Comparison of ENCODE assay signal across 8 cellular contexts in the genomic region with DNA sequence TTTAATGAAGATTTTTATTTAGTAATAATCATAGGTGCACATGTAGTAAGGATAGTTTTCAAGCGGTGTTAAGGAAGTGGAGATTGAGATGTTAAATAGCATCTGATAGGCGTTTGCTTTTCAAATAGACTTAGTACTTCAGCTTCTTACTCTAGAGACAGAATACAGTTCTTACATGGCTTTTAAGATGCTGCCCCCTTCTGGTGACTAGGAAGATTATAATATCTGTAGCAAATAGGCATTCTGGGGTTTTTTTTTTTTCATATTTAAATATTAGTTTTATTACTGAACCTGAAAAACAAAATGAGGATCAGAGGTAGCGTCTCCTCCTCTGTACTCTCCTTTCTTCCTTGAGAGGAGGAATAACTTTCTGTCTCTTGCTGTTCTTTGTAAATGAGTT.
DNase-seq lines count a peak whose midpoint lies in the region; ATAC-seq and TF ChIP-seq lines count a peak whose summit lies in the region.

No MANE protein-coding gene starts in this region.

- no CpG with 5 or more reads among the region's 3 CpGs for WGBS in trophoblast cell (ENCODE audit: extremely low coverage, insufficient coverage, insufficient read length)

- no peak overlapping the region for H4K8ac ChIP-seq in trophoblast cell (ENCODE audit: low read depth, low read length)

- H3K4ac ChIP-seq in trophoblast cell (ENCODE audit: low read depth, low read length): no peak overlapping the region

- no peak overlapping the region for H2AFZ ChIP-seq in trophoblast cell (ENCODE audit: insufficient read depth, low read length, poor library complexity)

- no peak overlapping the region for H2BK12ac ChIP-seq in trophoblast cell (ENCODE audit: low read length)

- no peak overlapping the region for H3K9ac ChIP-seq in trophoblast cell (ENCODE audit: low read length)

- ATAC-seq in HG03175 (IDR thresholded peaks at IDR 0.05; ENCODE audit: unreplicated experiment) (no peak), GM18517 (IDR thresholded peaks at IDR 0.05; ENCODE audit: unreplicated experiment) (no peak)

- H3K18ac ChIP-seq in trophoblast cell (ENCODE audit: low read length): no peak overlapping the region

- H3K4me1 ChIP-seq in trophoblast cell (ENCODE audit: control insufficient read depth in 1 of 2, insufficient read depth in 2 of 2, low read length in 2 of 2): no peaks in the 10 kb centered on the region

- no peaks in the 10 kb centered on the region for H3K79me2 ChIP-seq in trophoblast cell (ENCODE audit: control insufficient read depth, insufficient read depth, low read length, poor library complexity)

- DNase-seq in GM12865 (ENCODE audit: low read depth): peak; percentile 38
- DNase-seq in NCI-H1417 treated with DMSO at 0.1 percent for 48 hours (lab: John Stamatoyannopoulos, UW): peak; percentile 62
- DNase-seq in SK-N-DZ (ENCODE audit: low spot score): peak; percentile 67
- DNase-seq in fibroblast of peridontal ligament (ENCODE audit: extremely low read depth): peak; percentile 93
- peak; percentile 15 to 83 for DNase-seq in trophoblast cell
- no peak for DNase-seq in H7

- no peak overlapping the region for H4K12ac ChIP-seq in trophoblast cell (ENCODE audit: low read depth, low read length)

- H3K9me3 ChIP-seq in trophoblast cell (ENCODE audit: insufficient read depth, low read depth, low read length): peaks cover 2% of the 10 kb centered on the region

- no peak overlapping the region for H3K27ac ChIP-seq in trophoblast cell (ENCODE audit: low read depth, low read length)

- no peak overlapping the region for H3K14ac ChIP-seq in trophoblast cell (ENCODE audit: low read length)

- H2BK120ac ChIP-seq in trophoblast cell (ENCODE audit: insufficient read depth, low read length, poor library complexity): no peak overlapping the region

- H3K23ac ChIP-seq in trophoblast cell (ENCODE audit: low read length): no peak overlapping the region

- peak; percentile 40 for TF ChIP-seq CTCF in GM12865 (IDR thresholded peaks at IDR 0.05; ENCODE audit: insufficient read depth, low read depth, low read length, missing control alignments)

- H4K91ac ChIP-seq in trophoblast cell (ENCODE audit: low read depth, low read length): no peak overlapping the region

- no peak overlapping the region for H3K4me2 ChIP-seq in trophoblast cell (ENCODE audit: low read length)

- no peak overlapping the region for H2AK5ac ChIP-seq in trophoblast cell (ENCODE audit: low read length)

- H3K36me3 ChIP-seq in trophoblast cell (ENCODE audit: control insufficient read depth in 1 of 2, insufficient read depth in 2 of 2, low read length in 2 of 2): no peaks in the 10 kb centered on the region
- H3K36me3 ChIP-seq in H7 (replicated peaks; ENCODE audit: control insufficient read depth, insufficient read depth, low read length): no peaks in the 10 kb centered on the region

- H3K4me3 ChIP-seq in GM12865 (ENCODE audit: low read depth, low read length): no peak overlapping the region
- no peak overlapping the region for H3K4me3 ChIP-seq in trophoblast cell (ENCODE audit: low read depth, low read length)
- no peak overlapping the region for H3K4me3 ChIP-seq in H7 (ENCODE audit: insufficient read depth, low read depth, low read length)

- H2BK5ac ChIP-seq in trophoblast cell (ENCODE audit: low read depth, low read length, poor library complexity): no peak overlapping the region

- H3K27me3 ChIP-seq in trophoblast cell (ENCODE audit: insufficient read depth, low read length) (no peaks in the 10 kb centered on the region), H7 (ENCODE audit: control insufficient read depth, insufficient read depth, low read length) (no peaks in the 10 kb centered on the region)

- no peaks in the 10 kb centered on the region for H3K79me1 ChIP-seq in trophoblast cell (ENCODE audit: low read length)
